1 cellular context compared by ENCODE assay signal in genomic region chr22:25067851-25068421, GRCh38.
TF ChIP-seq lines count a peak whose summit lies in the region.

No MANE protein-coding gene starts in this region.

TF ChIP-seq in GM23338, 12 proteins besides CTCF, POLR2A, EP300 and RAD21 (continued from another document):
- TF ChIP-seq ETS1 (IDR thresholded peaks at IDR 0.05) (no peak), STAT1 (IDR thresholded peaks at IDR 0.05; ENCODE audit: unreplicated experiment) (no peak), JUNB (IDR thresholded peaks at IDR 0.05; ENCODE audit: unreplicated experiment) (no peak)
TF ChIP-seq in GM23338: peak in this region for 0.
